ENCODE assay signal across 20 cellular contexts in the genomic region with DNA sequence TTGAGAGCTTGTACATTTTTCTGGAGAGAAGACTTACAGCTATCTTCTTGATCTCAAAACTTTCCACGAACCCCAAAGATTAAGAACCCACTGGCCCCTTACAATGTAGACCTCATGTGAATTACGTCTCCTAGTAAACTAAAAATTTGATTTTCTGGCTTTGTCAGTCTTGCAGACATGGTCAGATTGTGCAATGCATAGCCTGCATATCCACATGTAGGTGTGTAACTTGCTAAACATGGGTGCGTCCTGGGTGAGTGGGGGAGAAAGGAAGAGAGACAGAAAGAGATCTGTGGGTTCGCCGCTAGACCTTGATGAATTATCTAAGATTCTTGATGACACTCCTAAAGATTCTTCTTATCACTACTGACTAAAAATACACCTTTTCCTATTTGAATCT.
DNase-seq lines count a peak whose midpoint lies in the region; ATAC-seq, FAIRE-seq and TF ChIP-seq lines count a peak whose summit lies in the region.
"Had no signal": no experiment of that assay in that cellular context is flagged by ENCODE, and none has a peak within 500 bp of the region (broad histone marks: within the 10 kb centered on the region; RNA-seq: fewer than 3 reads in every experiment).

No MANE protein-coding gene starts in this region.

- H3K4me3 ChIP-seq in HepG2 (replicated peaks in 1 of 3; ENCODE audit: insufficient read depth in 1 of 3, low read depth in 2 of 3, low read length in 3 of 3) (no peak overlapping the region), right lobe of liver (no peak overlapping the region), epithelial cell of esophagus (ENCODE audit: low read length) (no peak overlapping the region)
- H3K4me3 ChIP-seq: A549; BLaER1 treated with 17β-estradiol and CSF1 and Interleukin-3, amounts not matched to agents 10 nM and 100 nM had no signal

- TF ChIP-seq POLR2A in HepG2 (IDR thresholded peaks at IDR 0.05; ENCODE audit: insufficient read depth in 1 of 2, low read depth in 2 of 2, low read length in 2 of 2) (no peak), right lobe of liver (IDR thresholded peaks at IDR 0.05) (no peak)

- in situ Hi-C loops in HepG2 (cut with HindIII; ENCODE audit: extremely low pct_ligation_motif_present, low pct_unique_long_range_greater_than_20kb) = no loop called here

- H3K27ac ChIP-seq in HepG2 (ENCODE audit: extremely low read length, insufficient read depth, low read length) (no peak overlapping the region), right lobe of liver (no peak overlapping the region)
- H3K27ac ChIP-seq: 22Rv1; A549; BLaER1 treated with 17β-estradiol and CSF1 and Interleukin-3, amounts not matched to agents 10 nM and 100 nM; C4-2B had no signal

- no peaks in the 10 kb centered on the region for H3K36me3 ChIP-seq in HepG2 (replicated peaks in 1 of 2; ENCODE audit: control insufficient read depth in 1 of 2, insufficient read depth in 2 of 2, low read length in 2 of 2)
- no peaks in the 10 kb centered on the region for H3K36me3 ChIP-seq in right lobe of liver
- H3K36me3 ChIP-seq: BLaER1 treated with 17β-estradiol and CSF1 and Interleukin-3, amounts not matched to agents 10 nM and 100 nM had no signal

- TF ChIP-seq RAD21 in HepG2 (CRISPR knock-in tag; IDR thresholded peaks at IDR 0.05) = no peak

- no peak for DNase-seq in HepG2 (ENCODE audit: low spot score)
- DNase-seq in right lobe of liver = no peak
- peak; percentile 53 for DNase-seq in epithelial cell of esophagus (ENCODE audit: low read depth)
- no peak for DNase-seq in SW 1271 (lab: John Stamatoyannopoulos, UW)
- DNase-seq: AML-193; Caco-2; Calu3; CD4-positive, alpha-beta T cell; CD8-positive, alpha-beta T cell; DMS79 treated with DMSO at 0.1 percent for 48 hours; GF-D8 had no signal

- no peak for TF ChIP-seq EP300 in HepG2 (IDR thresholded peaks at IDR 0.05; ENCODE audit: low read depth in 2 of 2, low read length in 2 of 2)
- TF ChIP-seq EP300 in HepG2 (CRISPR knock-in tag; IDR thresholded peaks at IDR 0.05; ENCODE audit: borderline replicate concordance) = no peak

- CTCF ChIA-PET in HepG2 (lab: Yijun Ruan, JAX; ENCODE audit: low intra/inter-chr PET ratio, low total read pairs) = no interaction called here

- H3K4me2 ChIP-seq in HepG2 (ENCODE audit: low read depth, low read length) = no peak overlapping the region
- H3K4me2 ChIP-seq: A549; BLaER1 treated with 17β-estradiol and CSF1 and Interleukin-3, amounts not matched to agents 10 nM and 100 nM had no signal

- no peak for ATAC-seq in HepG2
- ATAC-seq in right lobe of liver = no peak
- ATAC-seq in HG02763 (IDR thresholded peaks at IDR 0.05; ENCODE audit: unreplicated experiment) = no peak
- ATAC-seq: A549; CD8-positive, alpha-beta T cell had no signal

- H3K9ac ChIP-seq in HepG2 (ENCODE audit: insufficient read depth, low read depth, low read length) = no peak overlapping the region
- H3K9ac ChIP-seq: BLaER1 treated with 17β-estradiol and CSF1 and Interleukin-3, amounts not matched to agents 10 nM and 100 nM had no signal

- no peaks in the 10 kb centered on the region for H3K79me2 ChIP-seq in HepG2 (ENCODE audit: insufficient read depth, low read length)

- TF ChIP-seq CTCF in HepG2 (CRISPR knock-in tag; IDR thresholded peaks at IDR 0.05) (no peak), right lobe of liver (IDR thresholded peaks at IDR 0.05) (no peak), epithelial cell of esophagus (IDR thresholded peaks at IDR 0.05; ENCODE audit: insufficient read depth, low read depth, low read length, missing control alignments) (no peak)

- no TSS peak for BruUV-seq in HepG2 (replicated peaks; lab: Mats Ljungman, UMichigan)

- H3K4me1 ChIP-seq in HepG2 (ENCODE audit: insufficient read depth, low read length) = no peaks in the 10 kb centered on the region
- H3K4me1 ChIP-seq in right lobe of liver = no peaks in the 10 kb centered on the region
- H3K4me1 ChIP-seq: BLaER1 treated with 17β-estradiol and CSF1 and Interleukin-3, amounts not matched to agents 10 nM and 100 nM; Caco-2 had no signal

- H3K27me3 ChIP-seq in HepG2 (ENCODE audit: control insufficient read depth in 1 of 2, insufficient read depth in 2 of 2, low read length in 2 of 2) (peaks cover 0 to 3% of the 10 kb centered on the region in 2 experiments; a peak in 1 of 5 replicates), right lobe of liver (no peaks in the 10 kb centered on the region)
- H3K27me3 ChIP-seq: BLaER1 treated with 17β-estradiol and CSF1 and Interleukin-3, amounts not matched to agents 10 nM and 100 nM had no signal

- H3K9me3 ChIP-seq in HepG2 (ENCODE audit: low read length) = no peaks in the 10 kb centered on the region
- H3K9me3 ChIP-seq in right lobe of liver = no peaks in the 10 kb centered on the region
- H3K9me3 ChIP-seq: Caco-2 had no signal

- no peaks in the 10 kb centered on the region for H4K20me1 ChIP-seq in HepG2 (ENCODE audit: insufficient read depth, low read length)
- H4K20me1 ChIP-seq: BLaER1 treated with 17β-estradiol and CSF1 and Interleukin-3, amounts not matched to agents 10 nM and 100 nM had no signal

- 33% methylated on average over 5 of the region's 5 CpGs for WGBS in HepG2 (ENCODE audit: low lambda C conversion rate)
- WGBS in right lobe of liver (ENCODE audit: insufficient coverage, low coverage, low lambda C conversion rate, missing lambda C conversion rate) = 69% methylated on average over 5 of the region's 5 CpGs

- H2AFZ ChIP-seq in HepG2 (ENCODE audit: low read length) = no peak overlapping the region

- POLR2A ChIA-PET in HepG2 (lab: Yijun Ruan, JAX) = no interaction called here

- intact Hi-C loops in HepG2 (cut with micrococcal nuclease; ENCODE audit: unreplicated experiment) (no loop called here), right lobe of liver (cut with DNase I) (no loop called here)

- no peak for FAIRE-seq in HepG2 (lab: Jason Lieb, UNC)
- FAIRE-seq: A549, D721Med, G401.6, GM12891, GM19239 had no signal

TF ChIP-seq in HepG2, 621 proteins besides CTCF, POLR2A, EP300 and RAD21:
- TF ChIP-seq CEBPB (IDR thresholded peaks at IDR 0.05; ENCODE audit: borderline replicate concordance, low read depth, low read length) (peak; percentile 24; the same call in 1 of the 2 replicates), RXRA (CRISPR knock-in tag; IDR thresholded peaks at IDR 0.05) (no peak)
TF ChIP-seq in HepG2: peak in this region for 1.
